ENCODE assay signal across 20 cellular contexts in the genomic region with DNA sequence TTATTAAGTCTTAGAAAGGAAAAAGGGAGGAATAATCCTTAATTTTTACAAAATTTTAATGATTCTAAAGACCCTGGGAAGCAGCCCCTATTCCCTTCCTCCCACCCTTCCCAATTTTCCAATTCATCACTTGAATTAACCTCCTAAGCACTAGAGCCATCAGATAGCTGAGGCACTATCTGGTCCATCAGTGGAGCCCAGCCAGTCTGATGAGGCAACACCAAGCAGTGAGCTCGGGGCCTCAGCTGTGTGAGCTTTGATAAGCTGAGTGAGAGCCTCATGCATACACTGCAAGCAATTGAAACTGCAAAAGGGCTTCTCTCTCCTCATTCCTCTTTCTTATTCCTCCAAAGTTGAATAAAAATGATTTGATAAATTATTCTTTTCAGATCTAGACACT. TPM values are rescaled to one million over a fixed set of nuclear protein-coding genes. Genes with fewer than 3 reads are reported as not detected.
DNase-seq lines count a peak whose midpoint lies in the region; FAIRE-seq and TF ChIP-seq lines count a peak whose summit lies in the region.
"Had no signal": no experiment of that assay in that cellular context is flagged by ENCODE, and none has a peak within 500 bp of the region (broad histone marks: within the 10 kb centered on the region; RNA-seq: fewer than 3 reads in every experiment).

No MANE protein-coding gene starts in this region.

- no peak overlapping the region for H3K18ac ChIP-seq in mesendoderm (ENCODE audit: low read length)

- no peak overlapping the region for H4K5ac ChIP-seq in mesendoderm (ENCODE audit: low read length)

- TF ChIP-seq CTCF in A673 (conservative IDR thresholded peaks at IDR 0.05; ENCODE audit: low read depth, low read length) (no peak), glutamatergic neuron (IDR thresholded peaks at IDR 0.05; ENCODE audit: partially characterized antibody, unreplicated experiment) (no peak), GM13977 (IDR thresholded peaks at IDR 0.05; ENCODE audit: extremely low read depth, insufficient read depth, missing control alignments) (no peak), coronary artery (IDR thresholded peaks at IDR 0.05) (no peak), kidney (IDR thresholded peaks at IDR 0.05; ENCODE audit: borderline replicate concordance, extremely low read depth, insufficient read depth) (no peak)

- H3K27ac ChIP-seq in A673 (ENCODE audit: low read depth, low read length, poor library complexity, severe bottlenecking) (no peak overlapping the region), mesendoderm (ENCODE audit: low read depth, low read length) (no peak overlapping the region), coronary artery (no peak overlapping the region), kidney (ENCODE audit: low read depth in 2 of 2, low read length in 2 of 2) (no peak overlapping the region)
- H3K27ac ChIP-seq: C4-2B had no signal

- no peak overlapping the region for H3K56ac ChIP-seq in mesendoderm (ENCODE audit: low read length)

- no peaks in the 10 kb centered on the region for H3K27me3 Mint-ChIP-seq in glutamatergic neuron (ENCODE audit: unreplicated experiment)

- no peak overlapping the region for H2BK5ac ChIP-seq in mesendoderm (ENCODE audit: low read length)

- H4K8ac ChIP-seq in mesendoderm (ENCODE audit: low read depth, low read length): no peak overlapping the region

- no peaks in the 10 kb centered on the region for H3K79me2 ChIP-seq in mesendoderm (ENCODE audit: control insufficient read depth, insufficient read depth, low read length)

- H3K36me3 ChIP-seq in A673 (ENCODE audit: insufficient read depth, low read length, poor library complexity, severe bottlenecking) (no peaks in the 10 kb centered on the region), mesendoderm (ENCODE audit: control insufficient read depth, insufficient read depth, low read length) (no peaks in the 10 kb centered on the region), kidney (ENCODE audit: control insufficient read depth in 1 of 2, insufficient read depth in 2 of 2, low read length in 2 of 2) (no peaks in the 10 kb centered on the region)

- H3K4me2 ChIP-seq in mesendoderm (ENCODE audit: low read length): no peak overlapping the region

- DNase-seq in A673 (ENCODE audit: low spot score) (peak; percentile 28), UCSD-AML1 (lab: John Stamatoyannopoulos, UW; ENCODE audit: unreplicated experiment) (peak; percentile 3), glutamatergic neuron (peak; percentile 36), mesendoderm (peak; percentile 82), GM13977 (ENCODE audit: low spot score) (no peak), middle frontal gyrus (ENCODE audit: extremely low spot score, low spot score) (no peak), coronary artery (ENCODE audit: low spot score) (no peak), kidney (no peak)
- DNase-seq: DND-41, GDM1, GOT3, NCI-H1417, NCI-H187 treated with DMSO at 0.1 percent for 48 hours, NCI-H345, NCI-H526, PC-3 had no signal

- in situ Hi-C loops in GM13977 (cut with MboI; ENCODE audit: low pct_unique_long_range_greater_than_20kb, low sequenced_read_pairs, unreplicated experiment): no loop called here

- peaks cover 1% of the 10 kb centered on the region for H3K4me1 Mint-ChIP-seq in glutamatergic neuron (ENCODE audit: low read depth, unreplicated experiment)

- FAIRE-seq in kidney (lab: Jason Lieb, UNC): no peak
- FAIRE-seq: GM12878, GM18507 had no signal

- H3K4me3 ChIP-seq in A673 (ENCODE audit: low read depth, low read length, poor library complexity, severe bottlenecking): no peak overlapping the region
- no peak overlapping the region for H3K4me3 ChIP-seq in mesendoderm (ENCODE audit: low read length)
- H3K4me3 ChIP-seq in coronary artery: no peak overlapping the region
- H3K4me3 ChIP-seq in kidney (ENCODE audit: low read length in 2 of 2): no peak overlapping the region
- H3K4me3 ChIP-seq: GM12878 had no signal

- H3K4me1 ChIP-seq in A673 (ENCODE audit: insufficient read depth, low read length, poor library complexity, severe bottlenecking) (no peaks in the 10 kb centered on the region), mesendoderm (ENCODE audit: control insufficient read depth, low read depth, low read length) (peaks cover 3% of the 10 kb centered on the region), kidney (ENCODE audit: control insufficient read depth in 1 of 2, insufficient read depth in 1 of 2, low read depth in 1 of 2, low read length in 2 of 2) (no peaks in the 10 kb centered on the region)

- H3K27ac Mint-ChIP-seq in glutamatergic neuron (ENCODE audit: unreplicated experiment): no peak overlapping the region

- intact Hi-C loops in A673 (cut with micrococcal nuclease; ENCODE audit: unreplicated experiment) (no loop called here), kidney (cut with DNase I) (no loop called here)

- POLR2A ChIA-PET in A673 (lab: Charles Lee; ENCODE audit: low non-redundant PET): no interaction called here

- WGBS in mesendoderm (ENCODE audit: extremely low coverage, insufficient coverage, low lambda C conversion rate): no CpG with 5 or more reads among the region's 1 CpG

- H2BK15ac ChIP-seq in mesendoderm (replicated peaks; ENCODE audit: low read depth): no peak overlapping the region

- no peaks in the 10 kb centered on the region for H3K9me3 ChIP-seq in A673 (ENCODE audit: low read depth, low read length, poor library complexity, severe bottlenecking)
- H3K9me3 ChIP-seq in kidney (ENCODE audit: control insufficient read depth in 1 of 2, low read length in 2 of 2): no peaks in the 10 kb centered on the region

- peaks cover 11% of the 10 kb centered on the region for H3K27me3 ChIP-seq in A673 (replicated peaks; ENCODE audit: insufficient read depth, low read depth, low read length, poor library complexity)
- no peaks in the 10 kb centered on the region for H3K27me3 ChIP-seq in mesendoderm (ENCODE audit: insufficient read depth, low read length, poor library complexity)

- no TSS peak for BruUV-seq in A673 (replicated peaks; lab: Mats Ljungman, UMichigan)

- no peak overlapping the region for H2AK5ac ChIP-seq in mesendoderm (ENCODE audit: low read length)

- H2BK120ac ChIP-seq in mesendoderm (ENCODE audit: low read depth, low read length): no peak overlapping the region

- H3K36me3 Mint-ChIP-seq in glutamatergic neuron (ENCODE audit: unreplicated experiment): no peaks in the 10 kb centered on the region

- no peak overlapping the region for H3K4ac ChIP-seq in mesendoderm (ENCODE audit: low read depth, low read length)

- no peak overlapping the region for H3K9ac ChIP-seq in mesendoderm (ENCODE audit: low read length)
- no peak overlapping the region for H3K9ac ChIP-seq in kidney (ENCODE audit: low read length in 2 of 2)

- CTCF ChIA-PET in A673 (lab: Charles Lee): no interaction called here

- no peak overlapping the region for H3K4me3 Mint-ChIP-seq in glutamatergic neuron (ENCODE audit: unreplicated experiment)

- H3K9me3 Mint-ChIP-seq in glutamatergic neuron (ENCODE audit: unreplicated experiment): no peaks in the 10 kb centered on the region

- no peaks in the 10 kb centered on the region for H3K79me1 ChIP-seq in mesendoderm (ENCODE audit: low read length)

- no peak overlapping the region for H3K23ac ChIP-seq in mesendoderm (ENCODE audit: low read length)

RNA-seq across cellular contexts. Expression of a gene that starts 31.9 kb away (rescaled TPM):
- not detected in 2 replicates for total RNA-seq in A673 (2021)
- total RNA-seq in glutamatergic neuron (ENCODE audit: unreplicated experiment): not detected
- polyA plus RNA-seq in mesendoderm (2013, experiment 1 of 2): not detected
- not detected for polyA plus RNA-seq in mesendoderm (2013, experiment 2 of 2)
- total RNA-seq in kidney: not detected
- polyA plus RNA-seq in kidney (ENCODE audit: insufficient read depth, low read depth, low replicate concordance): not detected
- total RNA-seq: A172, GM12878, PC-3 had no signal
- polyA plus RNA-seq: GM12878 had no signal

Comparison
In these comparisons a context has a peak if more than half of its experiments do, and no peak if none do; other contexts are left out.
1. DNase-seq: peak in A673 (single experiment), UCSD-AML1 (single experiment), glutamatergic neuron (single experiment) and mesendoderm (single experiment); none in GM13977 (single experiment), middle frontal gyrus (single experiment), coronary artery (single experiment) and kidney (single experiment).